10 cellular contexts compared by ENCODE assay signal in genomic region chr2:8872821-8873432, GRCh38. TPM values are rescaled to one million over a fixed set of nuclear protein-coding genes. Genes with fewer than 3 reads are reported as not detected.
DNase-seq lines count a peak whose midpoint lies in the region; ATAC-seq, FAIRE-seq and TF ChIP-seq lines count a peak whose summit lies in the region.
"Had no signal": no experiment of that assay in that cellular context is flagged by ENCODE, and none has a peak within 500 bp of the region (broad histone marks: within the 10 kb centered on the region; RNA-seq: fewer than 3 reads in every experiment).

No MANE protein-coding gene starts in this region.

- ATAC-seq in GM18511 (IDR thresholded peaks at IDR 0.05; ENCODE audit: unreplicated experiment) (no peak), GM19467 (IDR thresholded peaks at IDR 0.05; ENCODE audit: unreplicated experiment) (no peak), T-cell (replicated peaks in 1 of 4) (no peak)

- CTCF ChIA-PET in T-cell (lab: Charles Lee): interaction anchor here (0.5 to 0.8 kb wide), 3 partner anchors 265 to 1336 kb away, joined by 3 to 5 read pairs (median 3); no protein-coding TSS in a partner anchor

- no peak overlapping the region for H3K4me3 Mint-ChIP-seq in T-cell
- H3K4me3 Mint-ChIP-seq: stimulated activated naive CD8-positive, alpha-beta T cell treated with anti-CD3 and anti-CD28 coated beads, Interleukin-15, Interleukin-2, amounts not matched to agents 100 ng/mL and 50 ng/mL, for 24 hours had no signal

- H3K4me1 Mint-ChIP-seq in T-cell: peaks cover 0 to 3% (median 0%) of the 10 kb centered on the region in 3 donors

- no peaks in the 10 kb centered on the region for H3K9me3 ChIP-seq in adipocyte (ENCODE audit: control insufficient read depth, low read length)

- no peak overlapping the region for H3K9ac ChIP-seq in adipocyte (ENCODE audit: low read length)

- H3K27me3 Mint-ChIP-seq in T-cell: peaks cover 2 to 3% of the 10 kb centered on the region in 2 donors
- H3K27me3 Mint-ChIP-seq: stimulated activated naive CD8-positive, alpha-beta T cell treated with anti-CD3 and anti-CD28 coated beads, Interleukin-15, Interleukin-2, amounts not matched to agents 100 ng/mL and 50 ng/mL, for 24 hours had no signal

- no peaks in the 10 kb centered on the region for H3K27me3 ChIP-seq in adipocyte (replicated peaks; ENCODE audit: control insufficient read depth, insufficient read depth, low read length)

- FAIRE-seq in islet of Langerhans (lab: Jason Lieb, UNC): peak; percentile 93
- FAIRE-seq: colon had no signal

- POLR2A ChIA-PET in T-cell (lab: Charles Lee): no interaction called here

- H3K4me3 ChIP-seq in GM12875 (ENCODE audit: low read depth, low read length) (no peak overlapping the region), adipocyte (ENCODE audit: low read length) (no peak overlapping the region)

- in situ Hi-C loops in ACHN (cut with HindIII; ENCODE audit: low pct_ligation_motif_present, low pct_unique_long_range_greater_than_20kb, low sequenced_read_pairs): no loop called here

- H3K36me3 Mint-ChIP-seq in T-cell: no peaks in the 10 kb centered on the region

- H3K27ac Mint-ChIP-seq in T-cell: no peak overlapping the region
- H3K27ac Mint-ChIP-seq: stimulated activated naive CD8-positive, alpha-beta T cell treated with anti-CD3 and anti-CD28 coated beads, Interleukin-15, Interleukin-2, amounts not matched to agents 100 ng/mL and 50 ng/mL, for 24 hours had no signal

- H3K36me3 ChIP-seq in adipocyte (ENCODE audit: control insufficient read depth, insufficient read depth, low read length, severe bottlenecking): peaks cover 4% of the 10 kb centered on the region

- DNase-seq in ACHN (peak; percentile 68), NCI-H2029 (lab: John Stamatoyannopoulos, UW) (peak; percentile 12), adipocyte (ENCODE audit: low read depth) (peak; percentile 83), T-cell (no peak)

- peak; percentile 50; the same call in 1 of the 2 replicates for TF ChIP-seq CTCF in GM12875 (IDR thresholded peaks at IDR 0.05; ENCODE audit: borderline replicate concordance, insufficient read depth, low read depth, low read length)

- no peaks in the 10 kb centered on the region for H3K9me3 Mint-ChIP-seq in T-cell
- H3K9me3 Mint-ChIP-seq: stimulated activated naive CD8-positive, alpha-beta T cell treated with anti-CD3 and anti-CD28 coated beads, Interleukin-15, Interleukin-2, amounts not matched to agents 100 ng/mL and 50 ng/mL, for 24 hours had no signal

- no peaks in the 10 kb centered on the region for H3K4me1 ChIP-seq in adipocyte (ENCODE audit: control insufficient read depth, insufficient read depth, low read length)

RNA-seq across cellular contexts. Expression of gene KIDINS220, which starts 35.5 kb away (rescaled TPM):
- 10 to 100 TPM; 40.0 to 50.0 (median 42.7) TPM for total RNA-seq in T-cell

Comparison
In these comparisons a context has a peak if more than half of its experiments do, and no peak if none do; other contexts are left out.
1. DNase-seq: peak in ACHN (single experiment), NCI-H2029 (single experiment) and adipocyte (single experiment); none in T-cell (0 of 34).